ENCODE assay signal across 14 cellular contexts in genomic region chr11:123469586-123469985, GRCh38. TPM values are rescaled to one million over a fixed set of nuclear protein-coding genes. Genes with fewer than 3 reads are reported as not detected.
DNase-seq lines count a peak whose midpoint lies in the region; ATAC-seq and TF ChIP-seq lines count a peak whose summit lies in the region.
"Had no signal": no experiment of that assay in that cellular context is flagged by ENCODE, and none has a peak within 500 bp of the region (broad histone marks: within the 10 kb centered on the region; RNA-seq: fewer than 3 reads in every experiment).

No MANE protein-coding gene starts in this region.

- TF ChIP-seq POLR2A in adrenal gland (IDR thresholded peaks at IDR 0.05): no peak

- no peak for TF ChIP-seq CTCF in heart right ventricle (IDR thresholded peaks at IDR 0.05)
- TF ChIP-seq CTCF in HEK293 (tag by site-specific recombination; IDR thresholded peaks at IDR 0.05): no peak
- TF ChIP-seq CTCF in adrenal gland (IDR thresholded peaks at IDR 0.05): no peak

- H3K36me3 ChIP-seq in heart right ventricle (no peaks in the 10 kb centered on the region), HEK293 (ENCODE audit: control insufficient read depth in 2 of 2, insufficient read depth in 1 of 2, low read length in 2 of 2) (no peaks in the 10 kb centered on the region), adrenal gland (replicated peaks in 1 of 2) (no peaks in the 10 kb centered on the region)

- H3K27ac ChIP-seq in heart right ventricle (peak overlapping the region in 7 of 10 donors; percentile 30 to 68 (median 62)), HEK293 (ENCODE audit: extremely low read depth, low read depth, low read length) (no peak overlapping the region), adrenal gland (peak overlapping the region in 4 of 5 donors; percentile 3 to 86 (median 66))
- H3K27ac ChIP-seq: GM23248 had no signal

- CTCF ChIA-PET in HEK293 (lab: Yijun Ruan, JAX): interaction anchor here (0.6 to 2.4 kb wide), 4 partner anchors 9 to 168 kb away, joined by 3 to 12 read pairs (median 5); no protein-coding TSS in a partner anchor

- DNase-seq in heart right ventricle: no peak
- DNase-seq in Right ventricle myocardium inferior (ENCODE audit: missing footprints): no peak
- DNase-seq in adrenal gland: no peak
- DNase-seq in SHP77 treated with DMSO at 0.1 percent for 48 hours (lab: John Stamatoyannopoulos, UW): no peak
- DNase-seq in medulla oblongata (ENCODE audit: extremely low spot score): no peak
- DNase-seq in left colon: no peak
- DNase-seq: CD8-positive, alpha-beta T cell; COR-L47; DND-41; GF-D8; GM23248 had no signal

- 61 to 83% methylated on average over 1 of the region's 1 CpG for WGBS in heart right ventricle, 2 donors
- 66 to 92% (median 84%) methylated on average over 1 of the region's 1 CpG for WGBS in adrenal gland, 4 donors

- intact Hi-C loops in heart right ventricle (cut with DNase I): loop anchor here in 1 of 10 donors (5.0 kb wide), 1 partner anchor 638 kb away; no protein-coding TSS in a partner anchor
- intact Hi-C loops in Right ventricle myocardium inferior (cut with DNase I): no loop called here
- intact Hi-C loops in adrenal gland (cut with DNase I): no loop called here
- intact Hi-C loops in left colon (cut with DNase I, micrococcal nuclease): no loop called here

- ATAC-seq in heart right ventricle (no peak), Right ventricle myocardium inferior (no peak), left colon (no peak)
- ATAC-seq: CD8-positive, alpha-beta T cell; HCT116 had no signal

- H3K4me1 ChIP-seq in heart right ventricle (peaks cover 0 to 59% (median 9%) of the 10 kb centered on the region in 9 donors), HEK293 (ENCODE audit: control insufficient read depth, insufficient read depth, low read length) (no peaks in the 10 kb centered on the region), adrenal gland (replicated peaks in 1 of 2) (peaks cover 40 to 71% of the 10 kb centered on the region in 2 donors)

- H3K27me3 ChIP-seq in heart right ventricle (no peaks in the 10 kb centered on the region), adrenal gland (no peaks in the 10 kb centered on the region)

- H3K4me3 ChIP-seq in heart right ventricle (peak overlapping the region in 1 of 10 donors; percentile 18), HEK293 (ENCODE audit: low read depth, low read length) (no peak overlapping the region), adrenal gland (no peak overlapping the region)
- H3K4me3 ChIP-seq: GM23248 had no signal

- POLR2A ChIA-PET in HEK293 (lab: Yijun Ruan, JAX): interaction anchor here (0.7 kb wide), 1 partner anchor 9 kb away, joined by 6 read pairs; no protein-coding TSS in a partner anchor

- H3K9me3 ChIP-seq in heart right ventricle: no peaks in the 10 kb centered on the region
- H3K9me3 ChIP-seq in HEK293 (ENCODE audit: control insufficient read depth, insufficient read depth, low read depth, low read length): no peaks in the 10 kb centered on the region
- no peaks in the 10 kb centered on the region for H3K9me3 ChIP-seq in adrenal gland (replicated peaks in 1 of 3)

TF ChIP-seq in HEK293, 187 proteins besides CTCF, POLR2A, EP300 and RAD21:
- TF ChIP-seq ZNF211 (tag by site-specific recombination; IDR thresholded peaks at IDR 0.05; ENCODE audit: low read depth): no peak
- TF ChIP-seq ZNF624 (tag by site-specific recombination; IDR thresholded peaks at IDR 0.05): no peak
- TF ChIP-seq ZNF366 (tag by site-specific recombination; conservative IDR thresholded peaks at IDR 0.05): peak; percentile 81
- no peak for TF ChIP-seq ZNF529 (tag by site-specific recombination; IDR thresholded peaks at IDR 0.05; ENCODE audit: insufficient replicate concordance)

RNA-seq across cellular contexts. Expression of gene GRAMD1B, which starts 39.5 kb away (rescaled TPM):
- total RNA-seq in heart right ventricle: 10 to 100 TPM in 9 of 10 donors, 1 to 10 TPM in 1; 8.4 to 41.0 (median 23.3) TPM
- 10 to 100 TPM in 1 of 2 donors, 1 to 10 TPM in 1; 7.3 to 16.1 TPM for polyA plus RNA-seq in heart right ventricle
- total RNA-seq in Right ventricle myocardium inferior: 17.6 TPM
- 1,000 to 10,000 TPM in 1 of 8 donors, 100 to 1,000 TPM in 7; 178 to 1,898 (median 285) TPM for total RNA-seq in adrenal gland
- polyA plus RNA-seq in adrenal gland: 100 to 1,000 TPM; 101 to 721 (median 114) TPM
- 1 to 10 TPM; 3.1 to 3.5 TPM for total RNA-seq in left colon
- polyA plus RNA-seq: IgD-negative memory B cell had no signal
